ENCODE assay signal across 18 cellular contexts in genomic region chr20:44829688-44830087, GRCh38. TPM values are rescaled to one million over a fixed set of nuclear protein-coding genes. Genes with fewer than 3 reads are reported as not detected.
"Had no signal": no experiment of that assay in that cellular context is flagged by ENCODE, and none has a peak within 500 bp of the region (broad histone marks: within the 10 kb centered on the region; RNA-seq: fewer than 3 reads in every experiment).

No MANE protein-coding gene starts in this region.

- H3K9me3 ChIP-seq: SJSA1 had no signal

- H3K4me1 ChIP-seq: SJSA1 had no signal

- H3K27ac ChIP-seq: HL-60, SJSA1, SK-N-MC had no signal

- H3K36me3 ChIP-seq: SJSA1 had no signal

- H3K4me3 ChIP-seq: SJSA1, SK-N-MC had no signal

- DNase-seq: Karpas-422, KG1, MM.1S, NCI-H1092 treated with DMSO at 0.1 percent for 48 hours, NCI-H1436, NCI-H187, NCI-H2029, NCI-H2081 treated with DMSO at 0.1 percent for 48 hours, NCI-H2227 treated with DMSO at 0.1 percent for 48 hours, NCI-H524, NCI-H69, NCI-H774, Right ventricle myocardium superior, RPMI8226, SIG-M5 had no signal

RNA-seq across cellular contexts. Expression of gene RIMS4, which starts 19.3 kb away (rescaled TPM):
- total RNA-seq: SJSA1 had no signal
